9 cellular contexts compared by ENCODE assay signal in genomic region chr9:93501406-93501805, GRCh38. TPM values are rescaled to one million over a fixed set of nuclear protein-coding genes. Genes with fewer than 3 reads are reported as not detected.
DNase-seq lines count a peak whose midpoint lies in the region; ATAC-seq and TF ChIP-seq lines count a peak whose summit lies in the region.
"Had no signal": no experiment of that assay in that cellular context is flagged by ENCODE, and none has a peak within 500 bp of the region (broad histone marks: within the 10 kb centered on the region; RNA-seq: fewer than 3 reads in every experiment).

No MANE protein-coding gene starts in this region.

- no peaks in the 10 kb centered on the region for H4K20me1 ChIP-seq in OCI-LY1 (ENCODE audit: insufficient read depth, low read length)

- no peaks in the 10 kb centered on the region for H3K27me3 Mint-ChIP-seq in dendritic cell treated with granulocyte-macrophage colony-stimulating factor and Interleukin-4, amounts not matched to agents 40 ng/mL and 50 ng/mL, for 4 days
- H3K27me3 Mint-ChIP-seq in naive B cell, result no peaks in the 10 kb centered on the region

- H3K79me2 ChIP-seq in OCI-LY1 (ENCODE audit: insufficient read depth, low read length), result peaks cover 11% of the 10 kb centered on the region

- H3K9me3 ChIP-seq in OCI-LY1 (ENCODE audit: low read length), result no peaks in the 10 kb centered on the region

- H3K9ac ChIP-seq in OCI-LY1 (ENCODE audit: low read length), result no peak overlapping the region

- no peaks in the 10 kb centered on the region for H3K27me3 ChIP-seq in OCI-LY1 (ENCODE audit: insufficient read depth, low read length)

- H3K4me2 ChIP-seq in OCI-LY1 (ENCODE audit: low read length), result peak overlapping the region; percentile 32; the same call in 1 of the 2 replicates

- no peaks in the 10 kb centered on the region for H3K9me2 ChIP-seq in OCI-LY1 (ENCODE audit: low read depth, low read length)

- ATAC-seq in naive B cell (ENCODE audit: low read depth in 2 of 2) (no peak), HG02588 (IDR thresholded peaks at IDR 0.05; ENCODE audit: unreplicated experiment) (no peak), GM21423 (IDR thresholded peaks at IDR 0.05; ENCODE audit: unreplicated experiment) (no peak)

- H3K4me1 ChIP-seq in OCI-LY1 (ENCODE audit: insufficient read depth, low read length, severe bottlenecking), result peaks cover 36% of the 10 kb centered on the region

- no peaks in the 10 kb centered on the region for H3F3A ChIP-seq in OCI-LY1 (ENCODE audit: insufficient read depth, low read length)

- DNase-seq in AG20443 (ENCODE audit: low spot score) (peak; percentile 56), naive B cell (no peak), HuH-7 (ENCODE audit: low spot score) (no peak), NCI-H2107 (lab: John Stamatoyannopoulos, UW) (no peak)

- H3K36me3 ChIP-seq in OCI-LY1 (ENCODE audit: insufficient read depth, low read length), result peaks cover 89% of the 10 kb centered on the region

- H3K4me3 Mint-ChIP-seq in dendritic cell treated with granulocyte-macrophage colony-stimulating factor and Interleukin-4, amounts not matched to agents 40 ng/mL and 50 ng/mL, for 4 days, result peak overlapping the region; percentile 62
- H3K4me3 Mint-ChIP-seq in naive B cell, result peak overlapping the region in 3 of 8 donors; percentile 2 to 4 (median 2)

- peaks cover 59% of the 10 kb centered on the region for H3K4me1 Mint-ChIP-seq in dendritic cell treated with granulocyte-macrophage colony-stimulating factor and Interleukin-4, amounts not matched to agents 40 ng/mL and 50 ng/mL, for 4 days (ENCODE audit: low read depth)
- H3K4me1 Mint-ChIP-seq in naive B cell, result peaks cover 44 to 50% (median 49%) of the 10 kb centered on the region in 3 donors

- no peak overlapping the region for H3K27ac ChIP-seq in OCI-LY1 (ENCODE audit: low read depth, low read length, poor library complexity, severe bottlenecking)
- H3K27ac ChIP-seq: SK-N-MC had no signal

- TF ChIP-seq CTCF in OCI-LY1 (IDR thresholded peaks at IDR 0.05; ENCODE audit: low read length), result no peak

- H3K36me3 Mint-ChIP-seq in dendritic cell treated with granulocyte-macrophage colony-stimulating factor and Interleukin-4, amounts not matched to agents 40 ng/mL and 50 ng/mL, for 4 days (ENCODE audit: low read depth), result peaks cover 69% of the 10 kb centered on the region
- H3K36me3 Mint-ChIP-seq in naive B cell, result peaks cover 20 to 23% of the 10 kb centered on the region in 2 donors

- H3K9me3 Mint-ChIP-seq in dendritic cell treated with granulocyte-macrophage colony-stimulating factor and Interleukin-4, amounts not matched to agents 40 ng/mL and 50 ng/mL, for 4 days, result no peaks in the 10 kb centered on the region
- no peaks in the 10 kb centered on the region for H3K9me3 Mint-ChIP-seq in naive B cell

- H3K4me3 ChIP-seq in OCI-LY1 (ENCODE audit: low read depth, low read length, poor library complexity, severe bottlenecking), result no peak overlapping the region
- H3K4me3 ChIP-seq: SK-N-MC had no signal

- no peak overlapping the region for H2AFZ ChIP-seq in OCI-LY1 (ENCODE audit: low read length)

- H3K27ac Mint-ChIP-seq in dendritic cell treated with granulocyte-macrophage colony-stimulating factor and Interleukin-4, amounts not matched to agents 40 ng/mL and 50 ng/mL, for 4 days, result peak overlapping the region; percentile 50
- peak overlapping the region in 5 of 6 donors; percentile 13 to 90 (median 64) for H3K27ac Mint-ChIP-seq in naive B cell

- intact Hi-C loops in dendritic cell treated with granulocyte-macrophage colony-stimulating factor and Interleukin-4, amounts not matched to agents 40 ng/mL and 50 ng/mL, for 4 days (cut with micrococcal nuclease), result loop anchor here (5.0 kb wide), 1 partner anchor 66 kb away; no protein-coding TSS in a partner anchor

RNA-seq across cellular contexts. Expression of gene FAM120AOS, which starts 48.0 kb away (rescaled TPM):
- 10 to 100 TPM; 54.8 to 85.9 (median 68.0) TPM for polyA plus RNA-seq in naive B cell (ENCODE audit: low read depth in 6 of 6)

RNA-seq across cellular contexts. Expression of gene FAM120A, which starts 49.9 kb away (rescaled TPM):
- 10 to 100 TPM in 3 of 6 donors, 1 to 10 TPM in 3; 6.8 to 16.7 (median 11.0) TPM for polyA plus RNA-seq in naive B cell (ENCODE audit: low read depth in 6 of 6)
